ENCODE assay signal across 10 cellular contexts in genomic region chr2:158999458-158999857, GRCh38. TPM values are rescaled to one million over a fixed set of nuclear protein-coding genes. Genes with fewer than 3 reads are reported as not detected.
DNase-seq lines count a peak whose midpoint lies in the region; ATAC-seq and TF ChIP-seq lines count a peak whose summit lies in the region.
"Had no signal": no experiment of that assay in that cellular context is flagged by ENCODE, and none has a peak within 500 bp of the region (broad histone marks: within the 10 kb centered on the region; RNA-seq: fewer than 3 reads in every experiment).

No MANE protein-coding gene starts in this region.

- H3K9me3 Mint-ChIP-seq in activated CD8-positive, alpha-beta T cell treated with anti-CD3 and anti-CD28 coated beads for 36 hours = no peaks in the 10 kb centered on the region
- H3K9me3 Mint-ChIP-seq in activated naive CD4-positive, alpha-beta T cell treated with anti-CD3 and anti-CD28 coated beads, Interleukin-2, amount 50 U/mL, for 72 hours = no peaks in the 10 kb centered on the region
- H3K9me3 Mint-ChIP-seq: activated CD4-positive, alpha-beta T cell treated with anti-CD3 and anti-CD28 coated beads, Interleukin-2, amount 10 ng/mL, durations not matched to agents 7 days and 5 days had no signal

- no peak for TF ChIP-seq CTCF in choroid plexus epithelial cell (conservative IDR thresholded peaks at IDR 0.05; ENCODE audit: low read depth, low read length)
- TF ChIP-seq CTCF in activated CD8-positive, alpha-beta T cell treated with anti-CD3 and anti-CD28 coated beads for 36 hours (IDR thresholded peaks at IDR 0.05) = no peak

- CTCF ChIA-PET in activated CD8-positive, alpha-beta T cell treated with anti-CD3 and anti-CD28 coated beads for 36 hours (lab: Charles Lee) = no interaction called here

- H3K27ac Mint-ChIP-seq in activated CD8-positive, alpha-beta T cell treated with anti-CD3 and anti-CD28 coated beads for 36 hours = no peak overlapping the region
- H3K27ac Mint-ChIP-seq in activated naive CD4-positive, alpha-beta T cell treated with anti-CD3 and anti-CD28 coated beads, Interleukin-2, amount 50 U/mL, for 72 hours = no peak overlapping the region
- H3K27ac Mint-ChIP-seq: activated CD4-positive, alpha-beta T cell treated with anti-CD3 and anti-CD28 coated beads, Interleukin-2, amount 10 ng/mL, durations not matched to agents 7 days and 5 days had no signal

- DNase-seq in COLO829 (ENCODE audit: low spot score) (peak; percentile 90), NCI-H69 (lab: John Stamatoyannopoulos, UW) (peak; percentile 46), choroid plexus epithelial cell (ENCODE audit: low read depth) (peak; percentile 63), midbrain (lab: John Stamatoyannopoulos, UW) (peak; percentile 29), AG20443 (ENCODE audit: low spot score) (no peak), NCI-H774 (lab: John Stamatoyannopoulos, UW) (no peak)
- no peak for DNase-seq in activated CD8-positive, alpha-beta T cell treated with anti-CD3 and anti-CD28 coated beads for 36 hours
- DNase-seq in activated naive CD4-positive, alpha-beta T cell treated with anti-CD3 and anti-CD28 coated beads, Interleukin-2, amount 50 U/mL, for 72 hours (ENCODE audit: low spot score in 2 of 2) = no peak
- DNase-seq: activated CD4-positive, alpha-beta T cell treated with anti-CD3 and anti-CD28 coated beads, Interleukin-2, amount 10 ng/mL, durations not matched to agents 7 days and 5 days had no signal

- H3K4me3 ChIP-seq in choroid plexus epithelial cell (ENCODE audit: low read depth, low read length) = no peak overlapping the region
- H3K4me3 ChIP-seq: lung had no signal

- H3K4me1 Mint-ChIP-seq in activated CD8-positive, alpha-beta T cell treated with anti-CD3 and anti-CD28 coated beads for 36 hours (ENCODE audit: low read depth) = peaks cover 2% of the 10 kb centered on the region

- intact Hi-C loops in activated CD8-positive, alpha-beta T cell treated with anti-CD3 and anti-CD28 coated beads for 36 hours (cut with micrococcal nuclease) = no loop called here

- no peaks in the 10 kb centered on the region for H3K36me3 Mint-ChIP-seq in activated CD8-positive, alpha-beta T cell treated with anti-CD3 and anti-CD28 coated beads for 36 hours (ENCODE audit: low read depth)
- H3K36me3 Mint-ChIP-seq in activated naive CD4-positive, alpha-beta T cell treated with anti-CD3 and anti-CD28 coated beads, Interleukin-2, amount 50 U/mL, for 72 hours = no peaks in the 10 kb centered on the region

- no peak overlapping the region for H3K4me3 Mint-ChIP-seq in activated CD8-positive, alpha-beta T cell treated with anti-CD3 and anti-CD28 coated beads for 36 hours
- H3K4me3 Mint-ChIP-seq: activated CD4-positive, alpha-beta T cell treated with anti-CD3 and anti-CD28 coated beads, Interleukin-2, amount 10 ng/mL, durations not matched to agents 7 days and 5 days had no signal

- ATAC-seq in activated CD8-positive, alpha-beta T cell treated with anti-CD3 and anti-CD28 coated beads for 36 hours = no peak
- no peak for ATAC-seq in activated naive CD4-positive, alpha-beta T cell treated with anti-CD3 and anti-CD28 coated beads, Interleukin-2, amount 50 U/mL, for 72 hours

- no peaks in the 10 kb centered on the region for H3K27me3 Mint-ChIP-seq in activated CD8-positive, alpha-beta T cell treated with anti-CD3 and anti-CD28 coated beads for 36 hours
- H3K27me3 Mint-ChIP-seq: activated CD4-positive, alpha-beta T cell treated with anti-CD3 and anti-CD28 coated beads, Interleukin-2, amount 10 ng/mL, durations not matched to agents 7 days and 5 days had no signal

- POLR2A ChIA-PET in activated CD8-positive, alpha-beta T cell treated with anti-CD3 and anti-CD28 coated beads for 36 hours (lab: Charles Lee) = interaction anchor here (1.9 kb wide), 1 partner anchor 12 kb away, joined by 4 read pairs; no protein-coding TSS in a partner anchor

RNA-seq across cellular contexts. Expression of gene TANC1, which starts 31.0 kb away (rescaled TPM):
- total RNA-seq in activated CD8-positive, alpha-beta T cell treated with anti-CD3 and anti-CD28 coated beads for 36 hours = under 1 TPM; 0.70 to 0.92 TPM
- 1 to 10 TPM in 1 of 2 donors, under 1 TPM in 1; 0.89 to 1.8 TPM for total RNA-seq in activated naive CD4-positive, alpha-beta T cell treated with anti-CD3 and anti-CD28 coated beads, Interleukin-2, amount 50 U/mL, for 72 hours

Comparison
In these comparisons a context has a peak if more than half of its experiments do, and no peak if none do; other contexts are left out.
1. DNase-seq: peak in COLO829 (single experiment), NCI-H69 (single experiment), choroid plexus epithelial cell (single experiment) and midbrain (single experiment); none in AG20443 (single experiment), activated CD8-positive, alpha-beta T cell treated with anti-CD3 and anti-CD28 coated beads for 36 hours (single experiment), activated naive CD4-positive, alpha-beta T cell treated with anti-CD3 and anti-CD28 coated beads, Interleukin-2, amount 50 U/mL, for 72 hours (0 of 2) and NCI-H774 (single experiment).